Comparison of ENCODE assay signal across 22 cellular contexts in genomic region chr4:186227744-186228513, GRCh38. TPM values are rescaled to one million over a fixed set of nuclear protein-coding genes. Genes with fewer than 3 reads are reported as not detected.
DNase-seq lines count a peak whose midpoint lies in the region; ATAC-seq, FAIRE-seq and TF ChIP-seq lines count a peak whose summit lies in the region.
"Had no signal": no experiment of that assay in that cellular context is flagged by ENCODE, and none has a peak within 500 bp of the region (broad histone marks: within the 10 kb centered on the region; RNA-seq: fewer than 3 reads in every experiment).

No MANE protein-coding gene starts in this region.

- peaks cover 30% of the 10 kb centered on the region for H3K9me3 Mint-ChIP-seq in mesothelial cell of epicardium

- intact Hi-C loops in heart left ventricle (cut with DNase I) (no loop called here), heart right ventricle (cut with DNase I) (no loop called here), tibial artery (cut with DNase I; ENCODE audit: low total_unique reads) (no loop called here)

- peak; percentile 4 for FAIRE-seq in endometrium (lab: Jason Lieb, UNC)

- H3K4me3 Mint-ChIP-seq in mesothelial cell of epicardium: no peak overlapping the region
- H3K4me3 Mint-ChIP-seq: activated naive CD4-positive, alpha-beta T cell treated with anti-CD3 and anti-CD28 coated beads, Interleukin-2, amount 50 U/mL, for 24 hours; activated T-cell treated with anti-CD3 and anti-CD28 coated beads, Interleukin-2, amount 50 U/mL, for 72 hours; CD4-positive, CD25-positive, alpha-beta regulatory T cell; natural killer cell; stimulated activated effector memory CD8-positive, alpha-beta T cell treated with anti-CD3 and anti-CD28 coated beads, Interleukin-12 subunit alpha, Interleukin-12 subunit beta, amount 100 ng/mL, for 72 hours had no signal

- H3K4me3 ChIP-seq in heart left ventricle (peak overlapping the region in 8 of 12 donors; percentile 1 to 50 (median 17)), heart right ventricle (peak overlapping the region in 5 of 10 donors; percentile 18 to 31 (median 25)), tibial artery (peak overlapping the region; percentile 30 to 34), WERI-Rb-1 (ENCODE audit: low read depth, low read length) (no peak overlapping the region)
- H3K4me3 ChIP-seq: lower lobe of right lung, prostate gland had no signal

- peaks cover 21% of the 10 kb centered on the region for H3K36me3 Mint-ChIP-seq in mesothelial cell of epicardium
- H3K36me3 Mint-ChIP-seq: stimulated activated effector memory CD8-positive, alpha-beta T cell treated with anti-CD3 and anti-CD28 coated beads, Interleukin-12 subunit alpha, Interleukin-12 subunit beta, amount 100 ng/mL, for 72 hours had no signal

- 27 to 43% (median 30%) methylated on average over 2 of the region's 2 CpGs for WGBS in heart left ventricle, 4 donors
- WGBS in heart right ventricle, 2 donors: 29 to 32% methylated on average over 2 of the region's 2 CpGs

- H3K27ac ChIP-seq in heart left ventricle: peak overlapping the region in 1 of 12 donors; percentile 5
- no peak overlapping the region for H3K27ac ChIP-seq in heart right ventricle
- peak overlapping the region in 1 of 2 donors; percentile 9 for H3K27ac ChIP-seq in tibial artery
- no peak overlapping the region for H3K27ac ChIP-seq in WERI-Rb-1
- H3K27ac ChIP-seq: lower lobe of right lung, prostate gland, transverse colon had no signal

- TF ChIP-seq CTCF in heart left ventricle (IDR thresholded peaks at IDR 0.05) (no peak), heart right ventricle (IDR thresholded peaks at IDR 0.05) (no peak), mesothelial cell of epicardium (IDR thresholded peaks at IDR 0.05; ENCODE audit: unreplicated experiment) (no peak), tibial artery (IDR thresholded peaks at IDR 0.05) (no peak), WERI-Rb-1 (IDR thresholded peaks at IDR 0.05; ENCODE audit: low read depth, low read length) (no peak)

- H3K27me3 ChIP-seq in heart left ventricle (no peaks in the 10 kb centered on the region), heart right ventricle (no peaks in the 10 kb centered on the region), tibial artery (no peaks in the 10 kb centered on the region), WERI-Rb-1 (ENCODE audit: insufficient read depth, low read depth, severe bottlenecking) (peaks cover 83% of the 10 kb centered on the region)
- H3K27me3 ChIP-seq: transverse colon had no signal

- no peak for TF ChIP-seq POLR2A in heart left ventricle (IDR thresholded peaks at IDR 0.05)

- peaks cover 0 to 14% (median 0%) of the 10 kb centered on the region in 12 donors for H3K4me1 ChIP-seq in heart left ventricle
- H3K4me1 ChIP-seq in heart right ventricle: peaks cover 0 to 13% (median 7%) of the 10 kb centered on the region in 9 donors
- peaks cover 0 to 11% (median 2%) of the 10 kb centered on the region in 4 donors for H3K4me1 ChIP-seq in tibial artery
- H3K4me1 ChIP-seq: lower lobe of right lung, prostate gland had no signal

- DNase-seq in heart left ventricle: no peak
- no peak for DNase-seq in heart right ventricle
- DNase-seq in mesothelial cell of epicardium (ENCODE audit: low spot score in 2 of 2, unreplicated experiment in 2 of 2): no peak
- no peak for DNase-seq in tibial artery
- DNase-seq in WERI-Rb-1: no peak
- DNase-seq: activated CD4-positive, CD25-positive, alpha-beta regulatory T cell treated with anti-CD3 and anti-CD28 coated beads, Interleukin-2, amount 50 U/mL, for 72 hours; activated CD8-positive, alpha-beta memory T cell treated with anti-CD3 and anti-CD28 coated beads for 24 hours; activated T-cell treated with anti-CD3 and anti-CD28 coated beads, Interleukin-2, amount 50 U/mL, for 72 hours; CD4-positive, CD25-positive, alpha-beta regulatory T cell; cortex of kidney; lower lobe of right lung; MV-4-11; natural killer cell; NCI-H526 treated with DMSO at 0.1 percent for 48 hours; OCI-M1; transverse colon had no signal

- no peaks in the 10 kb centered on the region for H3K36me3 ChIP-seq in heart left ventricle
- peaks cover 0 to 9% (median 0%) of the 10 kb centered on the region in 9 donors for H3K36me3 ChIP-seq in heart right ventricle
- H3K36me3 ChIP-seq in tibial artery: peaks cover 0 to 7% (median 0%) of the 10 kb centered on the region in 3 donors
- H3K36me3 ChIP-seq in WERI-Rb-1: no peaks in the 10 kb centered on the region
- H3K36me3 ChIP-seq: lower lobe of right lung, prostate gland, transverse colon had no signal

- peak overlapping the region; percentile 71 for H3K27ac Mint-ChIP-seq in mesothelial cell of epicardium
- H3K27ac Mint-ChIP-seq: activated naive CD4-positive, alpha-beta T cell treated with anti-CD3 and anti-CD28 coated beads, Interleukin-2, amount 50 U/mL, for 24 hours; activated T-cell treated with anti-CD3 and anti-CD28 coated beads, Interleukin-2, amount 50 U/mL, for 72 hours; CD4-positive, CD25-positive, alpha-beta regulatory T cell; natural killer cell; stimulated activated effector memory CD8-positive, alpha-beta T cell treated with anti-CD3 and anti-CD28 coated beads, Interleukin-12 subunit alpha, Interleukin-12 subunit beta, amount 100 ng/mL, for 72 hours had no signal

- no peak for ATAC-seq in heart left ventricle
- ATAC-seq in heart right ventricle: no peak
- no peak for ATAC-seq in HG02885 (IDR thresholded peaks at IDR 0.05; ENCODE audit: poor library complexity, unreplicated experiment)
- no peak for ATAC-seq in GM19452 (IDR thresholded peaks at IDR 0.05; ENCODE audit: unreplicated experiment)
- ATAC-seq: activated T-cell treated with anti-CD3 and anti-CD28 coated beads, Interleukin-2, amount 50 U/mL, for 72 hours; lower lobe of right lung; natural killer cell; stimulated activated effector memory CD8-positive, alpha-beta T cell treated with anti-CD3 and anti-CD28 coated beads, Interleukin-12 subunit alpha, Interleukin-12 subunit beta, amount 100 ng/mL, for 72 hours had no signal

- peaks cover 0 to 19% (median 1%) of the 10 kb centered on the region in 12 donors for H3K9me3 ChIP-seq in heart left ventricle
- H3K9me3 ChIP-seq in heart right ventricle: peaks cover 0 to 18% (median 6%) of the 10 kb centered on the region in 11 donors
- H3K9me3 ChIP-seq in tibial artery: peaks cover 0 to 11% (median 0%) of the 10 kb centered on the region in 3 donors
- H3K9me3 ChIP-seq in WERI-Rb-1 (ENCODE audit: severe bottlenecking): peaks cover 2% of the 10 kb centered on the region
- H3K9me3 ChIP-seq: prostate gland had no signal

- H3K27me3 Mint-ChIP-seq in mesothelial cell of epicardium (ENCODE audit: low read depth): peaks cover 5% of the 10 kb centered on the region
- H3K27me3 Mint-ChIP-seq: activated naive CD4-positive, alpha-beta T cell treated with anti-CD3 and anti-CD28 coated beads, Interleukin-2, amount 50 U/mL, for 24 hours had no signal

- peaks cover 12% of the 10 kb centered on the region for H3K4me1 Mint-ChIP-seq in mesothelial cell of epicardium
- H3K4me1 Mint-ChIP-seq: activated naive CD4-positive, alpha-beta T cell treated with anti-CD3 and anti-CD28 coated beads, Interleukin-2, amount 50 U/mL, for 24 hours; CD4-positive, CD25-positive, alpha-beta regulatory T cell; natural killer cell; stimulated activated effector memory CD8-positive, alpha-beta T cell treated with anti-CD3 and anti-CD28 coated beads, Interleukin-12 subunit alpha, Interleukin-12 subunit beta, amount 100 ng/mL, for 72 hours had no signal

RNA-seq across cellular contexts. Expression of gene KLKB1, which starts 0.6 kb away (rescaled TPM):
- 1 to 10 TPM in 4 of 9 donors, under 1 TPM in 5; 0.35 to 2.1 (median 1.00) TPM for total RNA-seq in heart left ventricle
- under 1 TPM; 0.33 to 0.72 TPM for polyA plus RNA-seq in heart left ventricle
- 1 to 10 TPM in 6 of 10 donors, under 1 TPM in 4; 0.23 to 1.9 (median 1.1) TPM for total RNA-seq in heart right ventricle
- 1 to 10 TPM in 1 of 2 donors, under 1 TPM in 1; 0.57 to 3.7 TPM for polyA plus RNA-seq in heart right ventricle
- not detected in 3 replicates for total RNA-seq in mesothelial cell of epicardium

RNA-seq across cellular contexts. Expression of gene CYP4V2, which starts 36.6 kb away (rescaled TPM):
- total RNA-seq in heart left ventricle: 10 to 100 TPM; 15.8 to 44.6 (median 28.6) TPM
- 10 to 100 TPM; 14.4 to 17.3 TPM for polyA plus RNA-seq in heart left ventricle
- 10 to 100 TPM; 16.1 to 37.9 (median 25.9) TPM for total RNA-seq in heart right ventricle
- 10 to 100 TPM in 1 of 2 donors, 1 to 10 TPM in 1; 8.1 to 35.3 TPM for polyA plus RNA-seq in heart right ventricle
- total RNA-seq in mesothelial cell of epicardium: 4.0 to 4.7 TPM (median 4.5 TPM) in 3 replicates

RNA-seq across cellular contexts. Expression of gene F11, which starts 38.1 kb away (rescaled TPM):
- not detected for total RNA-seq in heart left ventricle
- polyA plus RNA-seq in heart left ventricle: not detected
- total RNA-seq in heart right ventricle: under 1 TPM in 2 of 10 donors, not detected in 8; 0.16 to 0.37 TPM
- under 1 TPM in 1 of 2 donors, not detected in 1; 0.09 TPM for polyA plus RNA-seq in heart right ventricle
- 0.11 TPM in 1 of 3 replicates, not detected in the others for total RNA-seq in mesothelial cell of epicardium
- total RNA-seq: activated T-cell treated with anti-CD3 and anti-CD28 coated beads, Interleukin-2, amount 50 U/mL, for 72 hours; CD4-positive, CD25-positive, alpha-beta regulatory T cell; prostate gland; transverse colon had no signal
- polyA plus RNA-seq: CD4-positive, CD25-positive, alpha-beta regulatory T cell had no signal
